10 cellular contexts compared by ENCODE assay signal in the genomic region with DNA sequence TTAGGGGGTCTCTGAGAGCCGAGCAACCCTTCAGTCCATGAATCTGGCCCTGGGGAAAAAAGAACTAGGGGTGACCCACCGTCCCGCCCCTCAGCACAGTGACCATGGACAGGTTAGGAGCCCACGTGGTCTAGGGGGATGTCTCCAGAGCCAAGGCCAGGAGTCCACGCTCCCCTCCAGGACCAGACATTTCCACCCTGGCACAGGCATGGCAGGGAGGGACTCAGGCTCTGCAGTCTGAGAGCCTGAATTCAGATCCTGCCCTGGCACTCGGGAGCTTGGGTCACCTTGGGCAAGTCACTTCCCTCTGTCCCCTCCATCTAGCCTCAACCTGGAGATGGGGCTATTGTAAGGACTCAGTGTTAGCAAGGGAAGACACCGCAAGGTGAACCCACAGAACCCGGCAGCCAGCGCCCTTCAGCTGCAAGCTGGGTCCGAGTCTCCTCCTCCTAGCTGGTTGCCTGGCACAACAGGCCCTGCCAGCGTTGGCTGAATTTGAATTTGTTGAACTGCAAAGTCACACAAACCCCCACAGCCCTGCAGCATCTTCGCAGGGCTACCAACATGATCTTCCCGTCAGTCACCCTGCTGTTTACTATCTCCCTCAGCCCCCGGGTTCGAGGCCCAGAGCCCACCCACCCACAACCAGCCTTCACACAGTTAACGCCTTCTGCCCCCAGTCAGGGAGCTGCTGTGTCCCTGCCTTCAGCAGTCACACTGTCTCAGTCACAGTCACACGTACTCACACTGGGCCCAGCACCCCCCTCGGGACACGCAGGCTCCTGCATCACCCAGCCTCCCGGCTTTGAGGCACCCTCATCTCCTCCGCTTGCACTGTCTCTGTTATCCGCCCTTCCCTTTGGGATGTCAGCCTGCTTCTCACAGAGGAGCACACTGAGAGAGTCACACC. TPM values are rescaled to one million over a fixed set of nuclear protein-coding genes. Genes with fewer than 3 reads are reported as not detected.
DNase-seq lines count a peak whose midpoint lies in the region; ATAC-seq, FAIRE-seq and TF ChIP-seq lines count a peak whose summit lies in the region.
"Had no signal": no experiment of that assay in that cellular context is flagged by ENCODE, and none has a peak within 500 bp of the region (broad histone marks: within the 10 kb centered on the region; RNA-seq: fewer than 3 reads in every experiment).

No MANE protein-coding gene starts in this region.

- no peak for TF ChIP-seq EP300 in stomach (IDR thresholded peaks at IDR 0.05)

- FAIRE-seq in kidney (lab: Jason Lieb, UNC): no peak

- no peak overlapping the region for H3K27ac Mint-ChIP-seq in activated naive CD8-positive, alpha-beta T cell treated with anti-CD3 and anti-CD28 coated beads, Interleukin-2, amount 50 U/mL, for 24 hours
- no peak overlapping the region for H3K27ac Mint-ChIP-seq in activated CD8-positive, alpha-beta memory T cell treated with anti-CD3 and anti-CD28 coated beads, Interleukin-2, amount 10 ng/mL, durations not matched to agents 7 days and 5 days

- no peak for ATAC-seq in activated naive CD8-positive, alpha-beta T cell treated with anti-CD3 and anti-CD28 coated beads, Interleukin-2, amount 50 U/mL, for 24 hours
- no peak for ATAC-seq in aorta (ENCODE audit: low FRiP score)
- no peak for ATAC-seq in activated CD8-positive, alpha-beta memory T cell treated with anti-CD3 and anti-CD28 coated beads, Interleukin-2, amount 10 ng/mL, durations not matched to agents 7 days and 5 days

- H3K4me1 Mint-ChIP-seq in activated naive CD8-positive, alpha-beta T cell treated with anti-CD3 and anti-CD28 coated beads, Interleukin-2, amount 50 U/mL, for 24 hours: peaks cover 27% of the 10 kb centered on the region
- peaks cover 20% of the 10 kb centered on the region for H3K4me1 Mint-ChIP-seq in activated CD8-positive, alpha-beta memory T cell treated with anti-CD3 and anti-CD28 coated beads, Interleukin-2, amount 10 ng/mL, durations not matched to agents 7 days and 5 days

- peak overlapping the region in 1 of 2 donors; percentile 46 for H3K4me3 ChIP-seq in kidney (ENCODE audit: low read length in 2 of 2)
- peak overlapping the region; percentile 52 to 65 (median 55) for H3K4me3 ChIP-seq in stomach
- no peak overlapping the region for H3K4me3 ChIP-seq in aorta (ENCODE audit: low read length in 2 of 2)

- H3K4me3 Mint-ChIP-seq in activated naive CD8-positive, alpha-beta T cell treated with anti-CD3 and anti-CD28 coated beads, Interleukin-2, amount 50 U/mL, for 24 hours: peak overlapping the region; percentile 20
- H3K4me3 Mint-ChIP-seq in activated CD8-positive, alpha-beta memory T cell treated with anti-CD3 and anti-CD28 coated beads, Interleukin-2, amount 10 ng/mL, durations not matched to agents 7 days and 5 days: no peak overlapping the region

- H3K4me1 ChIP-seq in kidney (ENCODE audit: control insufficient read depth in 1 of 2, insufficient read depth in 1 of 2, low read depth in 1 of 2, low read length in 2 of 2): peaks cover 6 to 23% of the 10 kb centered on the region in 2 donors
- H3K4me1 ChIP-seq in stomach: peaks cover 48 to 55% (median 52%) of the 10 kb centered on the region in 4 donors
- no peaks in the 10 kb centered on the region for H3K4me1 ChIP-seq in aorta (ENCODE audit: control insufficient read depth in 1 of 2, insufficient read depth in 2 of 2, low read length in 2 of 2)

- no peaks in the 10 kb centered on the region for H3K36me3 ChIP-seq in kidney (ENCODE audit: control insufficient read depth in 1 of 2, insufficient read depth in 2 of 2, low read length in 2 of 2)
- no peaks in the 10 kb centered on the region for H3K36me3 ChIP-seq in stomach
- no peaks in the 10 kb centered on the region for H3K36me3 ChIP-seq in aorta (ENCODE audit: control insufficient read depth in 1 of 2, insufficient read depth in 2 of 2, low read length in 1 of 2)

- H3K9ac ChIP-seq in kidney (ENCODE audit: low read length in 2 of 2): peak overlapping the region; percentile 26 to 37

- no peaks in the 10 kb centered on the region for H3K9me3 ChIP-seq in kidney (ENCODE audit: control insufficient read depth in 1 of 2, low read length in 2 of 2)
- no peaks in the 10 kb centered on the region for H3K9me3 ChIP-seq in stomach
- H3K9me3 ChIP-seq in aorta (ENCODE audit: control insufficient read depth, low read length): no peaks in the 10 kb centered on the region

- H3K27ac ChIP-seq in kidney (ENCODE audit: low read depth in 2 of 2, low read length in 2 of 2) (peak overlapping the region in 1 of 2 donors; percentile 51), stomach (peak overlapping the region in 4 of 5 donors; percentile 68 to 86 (median 81)), aorta (ENCODE audit: low read depth in 1 of 2, low read length in 2 of 2) (no peak overlapping the region)

- H3K27me3 Mint-ChIP-seq in activated naive CD8-positive, alpha-beta T cell treated with anti-CD3 and anti-CD28 coated beads, Interleukin-2, amount 50 U/mL, for 24 hours: peaks cover 48% of the 10 kb centered on the region
- H3K27me3 Mint-ChIP-seq in activated CD8-positive, alpha-beta memory T cell treated with anti-CD3 and anti-CD28 coated beads, Interleukin-2, amount 10 ng/mL, durations not matched to agents 7 days and 5 days: peaks cover 72% of the 10 kb centered on the region

- H3K27me3 ChIP-seq in stomach: peaks cover 0 to 87% (median 21%) of the 10 kb centered on the region in 3 donors
- H3K27me3 ChIP-seq in aorta (ENCODE audit: control insufficient read depth in 1 of 2, insufficient read depth in 2 of 2, low read length in 1 of 2): no peaks in the 10 kb centered on the region

- CTCF ChIA-PET in activated CD8-positive, alpha-beta memory T cell treated with anti-CD3 and anti-CD28 coated beads, Interleukin-2, amount 10 ng/mL, durations not matched to agents 7 days and 5 days (lab: Charles Lee): interaction anchor here (0.5 to 0.7 kb wide), 2 partner anchors 121 to 157 kb away, joined by 3 read pairs; no protein-coding TSS in a partner anchor

- no peaks in the 10 kb centered on the region for H3K36me3 Mint-ChIP-seq in activated naive CD8-positive, alpha-beta T cell treated with anti-CD3 and anti-CD28 coated beads, Interleukin-2, amount 50 U/mL, for 24 hours (ENCODE audit: low read depth)
- H3K36me3 Mint-ChIP-seq in activated CD8-positive, alpha-beta memory T cell treated with anti-CD3 and anti-CD28 coated beads, Interleukin-2, amount 10 ng/mL, durations not matched to agents 7 days and 5 days: peaks cover 1% of the 10 kb centered on the region

- no peak for TF ChIP-seq CTCF in kidney (IDR thresholded peaks at IDR 0.05; ENCODE audit: borderline replicate concordance, extremely low read depth, insufficient read depth)
- TF ChIP-seq CTCF in stomach (IDR thresholded peaks at IDR 0.05): no peak

- no peak for TF ChIP-seq POLR2A in stomach (IDR thresholded peaks at IDR 0.05)

- 53 to 68% (median 60%) methylated on average over 18 to 22 of the region's 22 CpGs for WGBS in stomach, 5 donors
- 58 to 70% methylated on average over 21 to 22 of the region's 22 CpGs for WGBS in aorta, 2 donors

- DNase-seq in DMS53 (lab: John Stamatoyannopoulos, UW): peak; percentile 37
- DNase-seq in DMS53 treated with DMSO at 0.1 percent for 48 hours (lab: John Stamatoyannopoulos, UW; ENCODE audit: unreplicated experiment): no peak
- no peak for DNase-seq in activated naive CD8-positive, alpha-beta T cell treated with anti-CD3 and anti-CD28 coated beads, Interleukin-2, amount 50 U/mL, for 24 hours
- no peak for DNase-seq in kidney
- DNase-seq in stomach: no peak
- no peak for DNase-seq in SIG-M5 (lab: John Stamatoyannopoulos, UW)
- no peak for DNase-seq in aorta
- DNase-seq in activated CD8-positive, alpha-beta memory T cell treated with anti-CD3 and anti-CD28 coated beads, Interleukin-2, amount 10 ng/mL, durations not matched to agents 7 days and 5 days: no peak
- DNase-seq: activated CD8-positive, alpha-beta memory T cell treated with anti-CD3 and anti-CD28 coated beads, Interleukin-2, amount 50 U/mL, for 4 hours; stimulated activated CD4-positive, alpha-beta T cell treated with anti-CD3 and anti-CD28 coated beads, Interleukin-4, amount 100 ng/mL, for 4 hours had no signal

- H3K9me3 Mint-ChIP-seq in activated naive CD8-positive, alpha-beta T cell treated with anti-CD3 and anti-CD28 coated beads, Interleukin-2, amount 50 U/mL, for 24 hours: no peaks in the 10 kb centered on the region
- no peaks in the 10 kb centered on the region for H3K9me3 Mint-ChIP-seq in activated CD8-positive, alpha-beta memory T cell treated with anti-CD3 and anti-CD28 coated beads, Interleukin-2, amount 10 ng/mL, durations not matched to agents 7 days and 5 days (ENCODE audit: low read depth)

- intact Hi-C loops in kidney (cut with DNase I): no loop called here
- intact Hi-C loops in stomach (cut with DNase I; ENCODE audit: low total_unique reads): no loop called here
- intact Hi-C loops in aorta (cut with DNase I): no loop called here

RNA-seq across cellular contexts. Expression of gene PDGFB, which starts 0.6 kb away (rescaled TPM):
- total RNA-seq in kidney: 14.2 TPM
- 10.4 TPM for polyA plus RNA-seq in kidney (ENCODE audit: insufficient read depth, low read depth, low replicate concordance)
- total RNA-seq in stomach: 10 to 100 TPM in 2 of 5 donors, 1 to 10 TPM in 3; 1.2 to 58.5 (median 9.5) TPM
- 1 to 10 TPM; 3.6 to 4.1 (median 3.6) TPM for polyA plus RNA-seq in stomach
- 10 to 100 TPM in 1 of 2 donors, 1 to 10 TPM in 1; 6.7 to 20.7 TPM for total RNA-seq in aorta
- polyA plus RNA-seq in aorta: 1 to 10 TPM in 1 of 2 donors, under 1 TPM in 1; 0.97 to 1.9 TPM
- under 1 TPM in 1 of 2 experiments, not detected in 1; 0.35 TPM for total RNA-seq in activated CD8-positive, alpha-beta memory T cell treated with anti-CD3 and anti-CD28 coated beads, Interleukin-2, amount 10 ng/mL, durations not matched to agents 7 days and 5 days

Comparison
In these comparisons a context has a peak if more than half of its experiments do, and no peak if none do; other contexts are left out.
1. H3K27ac ChIP-seq: peak in stomach (4 of 5); none in aorta (0 of 2).
2. H3K4me3 ChIP-seq: peak in stomach (4 of 4); none in aorta (0 of 2).